8 cellular contexts compared by ENCODE assay signal in the genomic region with DNA sequence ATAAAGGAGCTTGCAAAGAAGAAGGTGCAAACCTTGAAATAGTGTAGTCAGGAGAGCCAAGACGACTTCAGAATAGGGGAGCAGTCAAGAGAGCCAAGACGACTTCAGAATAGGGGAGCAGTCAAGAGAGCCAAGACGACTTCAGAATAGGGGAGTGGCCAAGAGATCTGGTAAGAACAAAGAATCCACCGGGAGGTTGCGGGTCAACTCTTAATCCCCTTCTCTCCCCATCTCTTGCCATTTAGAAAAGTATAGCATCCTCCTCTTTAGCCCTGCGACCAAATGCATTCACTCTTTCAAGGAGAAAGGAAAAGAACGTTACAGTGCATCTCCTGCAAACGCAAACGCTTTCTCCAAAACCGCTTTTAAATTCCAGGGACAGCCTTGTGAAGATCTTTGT. TPM values are rescaled to one million over a fixed set of nuclear protein-coding genes. Genes with fewer than 3 reads are reported as not detected.
DNase-seq lines count a peak whose midpoint lies in the region; ATAC-seq and TF ChIP-seq lines count a peak whose summit lies in the region.

No MANE protein-coding gene starts in this region.

- in situ Hi-C loops in transverse colon (cut with MboI; ENCODE audit: low pct_ligation_motif_present in 1 of 4, low pct_unique_long_range_greater_than_20kb in 1 of 4, low sequenced_read_pairs in 3 of 4), result loop anchor here in 1 of 4 donors (25.0 kb wide), 1 partner anchor 170 kb away; the partner anchor contains the start of gene GPRC5B

- TF ChIP-seq POLR2A in adrenal gland (IDR thresholded peaks at IDR 0.05) (no peak), transverse colon (IDR thresholded peaks at IDR 0.05) (no peak)

- H3K27me3 Mint-ChIP-seq in activated naive CD4-positive, alpha-beta T cell treated with anti-CD3 and anti-CD28 coated beads, Interleukin-2, amount 10 ng/mL, durations not matched to agents 7 days and 5 days, result no peaks in the 10 kb centered on the region

- peaks cover 24% of the 10 kb centered on the region for H3K4me1 Mint-ChIP-seq in activated naive CD4-positive, alpha-beta T cell treated with anti-CD3 and anti-CD28 coated beads, Interleukin-2, amount 10 ng/mL, durations not matched to agents 7 days and 5 days

- H3K27ac Mint-ChIP-seq in activated naive CD4-positive, alpha-beta T cell treated with anti-CD3 and anti-CD28 coated beads, Interleukin-2, amount 10 ng/mL, durations not matched to agents 7 days and 5 days, result peak overlapping the region; percentile 80

- peak overlapping the region in 3 of 5 donors; percentile 43 to 85 (median 68) for H3K27ac ChIP-seq in adrenal gland
- H3K27ac ChIP-seq in transverse colon, result peak overlapping the region; percentile 82 to 90 (median 86)

- H3K27me3 ChIP-seq in adrenal gland (no peaks in the 10 kb centered on the region), transverse colon (no peaks in the 10 kb centered on the region)

- 0% methylated on average over 10 of the region's 10 CpGs for WGBS in adrenal gland, 4 donors
- WGBS in transverse colon (ENCODE audit: low coverage in 1 of 2), 2 donors, result 0 to 1% methylated on average over 4 to 10 of the region's 10 CpGs

- peak overlapping the region in 3 of 4 donors; percentile 80 to 98 (median 87) for H3K4me3 ChIP-seq in adrenal gland
- peak overlapping the region; percentile 73 to 95 (median 91) for H3K4me3 ChIP-seq in transverse colon

- DNase-seq in activated naive CD4-positive, alpha-beta T cell treated with anti-CD3 and anti-CD28 coated beads, Interleukin-2, amount 10 ng/mL, durations not matched to agents 7 days and 5 days, result no peak
- DNase-seq in activated naive CD4-positive, alpha-beta T cell (lab: John Stamatoyannopoulos, UW), result no peak
- DNase-seq in adrenal gland (no peak), left colon (no peak), transverse colon (no peak), NOMO-1 treated with dmso at 0.1 percent for 144 hours (lab: John Stamatoyannopoulos, UW; ENCODE audit: unreplicated experiment) (no peak)

- H3K9me3 ChIP-seq in adrenal gland (replicated peaks in 1 of 3), result no peaks in the 10 kb centered on the region
- no peaks in the 10 kb centered on the region for H3K9me3 ChIP-seq in transverse colon

- no peak for TF ChIP-seq EP300 in transverse colon (IDR thresholded peaks at IDR 0.05; ENCODE audit: low read depth)

- no peaks in the 10 kb centered on the region for H3K9me3 Mint-ChIP-seq in activated naive CD4-positive, alpha-beta T cell treated with anti-CD3 and anti-CD28 coated beads, Interleukin-2, amount 10 ng/mL, durations not matched to agents 7 days and 5 days

- intact Hi-C loops in adrenal gland (cut with DNase I) (loop anchor here in 1 of 2 donors (5.0 kb wide), 1 partner anchor 165 kb away; the partner anchor contains the start of gene GPRC5B), left colon (cut with DNase I, micrococcal nuclease) (no loop called here), transverse colon (cut with DNase I; ENCODE audit: low total_unique reads) (loop anchor here (10.0 kb wide), 1 partner anchor 167 kb away; the partner anchor contains the start of gene GPRC5B)

- H3K4me3 Mint-ChIP-seq in activated naive CD4-positive, alpha-beta T cell treated with anti-CD3 and anti-CD28 coated beads, Interleukin-2, amount 10 ng/mL, durations not matched to agents 7 days and 5 days, result peak overlapping the region; percentile 93

- H3K36me3 ChIP-seq in adrenal gland (replicated peaks in 1 of 2) (peaks cover 0 to 10% of the 10 kb centered on the region in 2 donors), transverse colon (no peaks in the 10 kb centered on the region)

- TF ChIP-seq CTCF in adrenal gland (IDR thresholded peaks at IDR 0.05) (no peak), transverse colon (IDR thresholded peaks at IDR 0.05) (no peak)

- H3K4me1 ChIP-seq in adrenal gland (replicated peaks in 1 of 2), result peaks cover 6 to 18% of the 10 kb centered on the region in 2 donors
- peaks cover 9 to 32% (median 27%) of the 10 kb centered on the region in 4 donors for H3K4me1 ChIP-seq in transverse colon

- ATAC-seq in left colon (peak; percentile 13), HG03565 (IDR thresholded peaks at IDR 0.05; ENCODE audit: unreplicated experiment) (no peak), HG03097 (IDR thresholded peaks at IDR 0.05; ENCODE audit: low FRiP score, unreplicated experiment) (no peak)

- CTCF ChIA-PET in activated naive CD4-positive, alpha-beta T cell treated with anti-CD3 and anti-CD28 coated beads, Interleukin-2, amount 10 ng/mL, durations not matched to agents 7 days and 5 days (lab: Charles Lee), result no interaction called here

- H3K36me3 Mint-ChIP-seq in activated naive CD4-positive, alpha-beta T cell treated with anti-CD3 and anti-CD28 coated beads, Interleukin-2, amount 10 ng/mL, durations not matched to agents 7 days and 5 days, result peaks cover 15% of the 10 kb centered on the region

RNA-seq across cellular contexts. Expression of gene KNOP1, which starts 0.7 kb away (rescaled TPM):
- total RNA-seq in adrenal gland (10 to 100 TPM in 7 of 8 donors, 1 to 10 TPM in 1; 8.1 to 17.7 (median 11.5) TPM), left colon (10 to 100 TPM; 18.4 to 22.8 TPM), transverse colon (10 to 100 TPM in 3 of 4 donors, 1 to 10 TPM in 1; 4.4 to 25.8 (median 12.7) TPM)
- 10 to 100 TPM; 13.5 to 30.6 (median 26.5) TPM for polyA plus RNA-seq in adrenal gland

RNA-seq across cellular contexts. Expression of gene IQCK, which starts 0.8 kb away (rescaled TPM):
- total RNA-seq in adrenal gland (10 to 100 TPM in 7 of 8 donors, 1 to 10 TPM in 1; 8.2 to 35.2 (median 14.4) TPM), left colon (10 to 100 TPM; 11.0 to 13.8 TPM), transverse colon (10 to 100 TPM in 3 of 4 donors, 1 to 10 TPM in 1; 8.3 to 18.2 (median 12.7) TPM)
- 10 to 100 TPM; 14.7 to 18.3 (median 16.7) TPM for polyA plus RNA-seq in adrenal gland
